Comparison of ENCODE assay signal across 8 cellular contexts in genomic region chr1:35807614-35808375, GRCh38. TPM values are rescaled to one million over a fixed set of nuclear protein-coding genes. Genes with fewer than 3 reads are reported as not detected.
A peak's percentile ranks its signal among the peaks of the same experiment; 100 is the strongest.
DNase-seq lines count a peak whose midpoint lies in the region; ATAC-seq and TF ChIP-seq lines count a peak whose summit lies in the region.

Gene AGO4, plus strand, starts transcription at chr1:35808016. Its CDS starts 401 bp downstream, at chr1:35808417.

- no peaks in the 10 kb centered on the region for H3K9me3 ChIP-seq in ovary

- TF ChIP-seq POLR2A in ovary (IDR thresholded peaks at IDR 0.05) = no peak

- TF ChIP-seq CTCF in astrocyte of the cerebellum (IDR thresholded peaks at IDR 0.05; ENCODE audit: low read depth, low read length, missing control alignments) = no peak
- TF ChIP-seq CTCF in ovary (IDR thresholded peaks at IDR 0.05) = peak in 1 of 3 donors; percentile 13

- H3K27me3 ChIP-seq in ovary = no peaks in the 10 kb centered on the region

- in situ Hi-C loops in astrocyte of the cerebellum (cut with HindIII; ENCODE audit: low sequenced_read_pairs) = no loop called here

- no peaks in the 10 kb centered on the region for H3K36me3 ChIP-seq in ovary

- peak within 1 kb of the TSS; percentile 39 to 71 for H3K27ac ChIP-seq in ovary

- TF ChIP-seq EP300 in ovary (IDR thresholded peaks at IDR 0.05) = no peak

- peaks cover 2% of the 10 kb centered on the region for H3K4me1 ChIP-seq in ovary (ENCODE audit: insufficient read depth)

- ATAC-seq in SK-N-SH treated with all-trans-retinoic acid at 6 μM for 48 hours (peak; percentile 63), left ventricle myocardium superior (peak; percentile 85), GM18511 (IDR thresholded peaks at IDR 0.05; ENCODE audit: unreplicated experiment) (no peak), GM19463 (IDR thresholded peaks at IDR 0.05; ENCODE audit: unreplicated experiment) (no peak)

- H3K4me3 ChIP-seq in astrocyte of the cerebellum (ENCODE audit: low read depth, low read length) (peak within 1 kb of the TSS; percentile 74), ovary (peak within 1 kb of the TSS; percentile 88)

- DNase-seq in EH (ENCODE audit: low read depth) (peak; percentile 59), HK-2 (ENCODE audit: unreplicated experiment) (peak; percentile 25), astrocyte of the cerebellum (ENCODE audit: low read depth) (no peak), left ventricle myocardium superior (peak; percentile 84), ovary (peak; percentile 48 to 77 (median 70))

- intact Hi-C loops in left ventricle myocardium superior (cut with micrococcal nuclease) (no loop called here), ovary (cut with DNase I) (no loop called here)

- 0% methylated on average over 34 to 94 of the region's 94 CpGs for WGBS in ovary, 3 donors

TF ChIP-seq in SK-N-SH treated with all-trans-retinoic acid at 6 μM for 48 hours, 23 proteins besides CTCF, POLR2A, EP300 and RAD21:
- TF ChIP-seq PPARA (CRISPR knock-in tag; IDR thresholded peaks at IDR 0.05; ENCODE audit: borderline replicate concordance) (no peak; the same call in 1 of the 2 replicates), CSDC2 (CRISPR knock-in tag; IDR thresholded peaks at IDR 0.05) (0 out of 2 replicates have a peak, but pooled peaks have one; percentile 54), ZC3H10 (CRISPR knock-in tag; IDR thresholded peaks at IDR 0.05) (no peak), TSHZ2 (CRISPR knock-in tag; IDR thresholded peaks at IDR 0.05) (peak; percentile 59; the same call in 1 of the 2 replicates), BACH2 (CRISPR knock-in tag; IDR thresholded peaks at IDR 0.05; ENCODE audit: borderline replicate concordance) (no peak), POU6F1 (CRISPR knock-in tag; IDR thresholded peaks at IDR 0.05; ENCODE audit: borderline replicate concordance, low read depth) (no peak), ZFP30 (CRISPR knock-in tag; IDR thresholded peaks at IDR 0.05) (no peak), ESRRG (CRISPR knock-in tag; IDR thresholded peaks at IDR 0.05) (no peak), TOX (CRISPR knock-in tag; IDR thresholded peaks at IDR 0.05; ENCODE audit: borderline replicate concordance) (no peak), GLIS3 (CRISPR knock-in tag; IDR thresholded peaks at IDR 0.05) (no peak), SNAI2 (CRISPR knock-in tag; IDR thresholded peaks at IDR 0.05) (peak; percentile 53; the same call in 1 of the 2 replicates), TCF4 (CRISPR knock-in tag; IDR thresholded peaks at IDR 0.05; ENCODE audit: borderline replicate concordance) (no peak), ZFP3 (CRISPR knock-in tag; IDR thresholded peaks at IDR 0.05) (no peak)

RNA-seq across cellular contexts. Expression of gene AGO4, which starts in this region (rescaled TPM):
- total RNA-seq in left ventricle myocardium superior (19.0 TPM), ovary (10 to 100 TPM in 3 of 7 donors, 1 to 10 TPM in 4; 6.5 to 14.3 (median 9.9) TPM)
- polyA plus RNA-seq in ovary = 1 to 10 TPM; 6.7 to 10.0 TPM

Comparison
In these comparisons a context has a peak if more than half of its experiments do, and no peak if none do; other contexts are left out.
1. ATAC-seq: peak in SK-N-SH treated with all-trans-retinoic acid at 6 μM for 48 hours (single experiment) and left ventricle myocardium superior (single experiment); none in GM18511 (single experiment) and GM19463 (single experiment).